ENCODE assay signal across 21 cellular contexts in genomic region chr22:48579915-48580279, GRCh38.
DNase-seq lines count a peak whose midpoint lies in the region; ATAC-seq, FAIRE-seq and TF ChIP-seq lines count a peak whose summit lies in the region.
"Had no signal": no experiment of that assay in that cellular context is flagged by ENCODE, and none has a peak within 500 bp of the region (broad histone marks: within the 10 kb centered on the region; RNA-seq: fewer than 3 reads in every experiment).

No MANE protein-coding gene starts in this region.

- no peak for FAIRE-seq in astrocyte (lab: Jason Lieb, UNC)

- peaks cover 3% of the 10 kb centered on the region for H3K27me3 Mint-ChIP-seq in astrocyte (ENCODE audit: low read depth, unreplicated experiment)
- no peaks in the 10 kb centered on the region for H3K27me3 Mint-ChIP-seq in neural crest cell (ENCODE audit: low read depth)

- H3K79me2 ChIP-seq in astrocyte (ENCODE audit: insufficient read depth, low read length): no peaks in the 10 kb centered on the region

- H3K9me3 Mint-ChIP-seq in astrocyte (ENCODE audit: unreplicated experiment) (no peaks in the 10 kb centered on the region), neural crest cell (no peaks in the 10 kb centered on the region)
- H3K9me3 Mint-ChIP-seq: H9 had no signal

- H3K36me3 Mint-ChIP-seq in astrocyte (ENCODE audit: low read depth, unreplicated experiment): no peaks in the 10 kb centered on the region
- no peaks in the 10 kb centered on the region for H3K36me3 Mint-ChIP-seq in neural crest cell (ENCODE audit: low read depth)
- H3K36me3 Mint-ChIP-seq: CD4-positive, alpha-beta memory T cell; IgD-negative memory B cell had no signal

- no peak overlapping the region for H2AFZ ChIP-seq in astrocyte (ENCODE audit: low read depth, low read length)

- H3K4me1 Mint-ChIP-seq in astrocyte (ENCODE audit: low read depth, unreplicated experiment) (peaks cover 4% of the 10 kb centered on the region), neural crest cell (peaks cover 26% of the 10 kb centered on the region)

- H3K9ac ChIP-seq in astrocyte (ENCODE audit: low read length): no peak overlapping the region

- DNase-seq in left ventricle myocardium superior (peak; percentile 5), heart right ventricle (no peak), astrocyte (ENCODE audit: low read depth) (no peak), neural crest cell (ENCODE audit: low read depth, low spot score) (no peak), kidney glomerular epithelial cell (lab: John Stamatoyannopoulos, UW) (no peak), AG20443 (ENCODE audit: low spot score) (no peak), psoas muscle (no peak), NCI-H226 (no peak)
- DNase-seq: 8988T; BE2C; CD4-positive, alpha-beta memory T cell; GF-D8; H9; Karpas-422; NCI-H1436 treated with DMSO at 0.1 percent for 48 hours; NCI-H2081; NCI-H510A treated with DMSO at 0.1 percent for 48 hours; NCI-H82; OCI-M1; SIG-M5 had no signal

- peaks cover 57% of the 10 kb centered on the region for H4K20me1 ChIP-seq in astrocyte (ENCODE audit: insufficient read depth, low read length)

- no peaks in the 10 kb centered on the region for H3K36me3 ChIP-seq in heart right ventricle
- no peaks in the 10 kb centered on the region for H3K36me3 ChIP-seq in astrocyte (ENCODE audit: insufficient read depth, low read length)
- H3K36me3 ChIP-seq in psoas muscle (ENCODE audit: insufficient read depth in 1 of 2, low read depth in 1 of 2): no peaks in the 10 kb centered on the region
- H3K36me3 ChIP-seq: BE2C had no signal

- peak overlapping the region; percentile 44 for H3K4me2 ChIP-seq in astrocyte (ENCODE audit: low read length)

- H3K4me1 ChIP-seq in heart right ventricle: no peaks in the 10 kb centered on the region
- peaks cover 6% of the 10 kb centered on the region for H3K4me1 ChIP-seq in astrocyte (ENCODE audit: insufficient read depth, low read length)
- no peaks in the 10 kb centered on the region for H3K4me1 ChIP-seq in psoas muscle
- H3K4me1 ChIP-seq: BE2C had no signal

- intact Hi-C loops in left ventricle myocardium superior (cut with micrococcal nuclease) (no loop called here), heart right ventricle (cut with DNase I) (loop anchor here in 9 of 10 donors (5.0 to 10.0 kb wide), 5 partner anchors 722 to 1055 kb away; no protein-coding TSS in a partner anchor), psoas muscle (cut with DNase I) (loop anchor here (5.0 to 10.0 kb wide), 2 partner anchors 725 to 727 kb away; no protein-coding TSS in a partner anchor)

- no peak for TF ChIP-seq CTCF in heart right ventricle (IDR thresholded peaks at IDR 0.05)
- no peak for TF ChIP-seq CTCF in astrocyte (IDR thresholded peaks at IDR 0.05; ENCODE audit: insufficient read depth, low read depth, low read length)
- no peak for TF ChIP-seq CTCF in neural crest cell (conservative IDR thresholded peaks at IDR 0.05)
- TF ChIP-seq CTCF in psoas muscle (IDR thresholded peaks at IDR 0.05): no peak

- 88 to 89% methylated on average over 20 of the region's 20 CpGs for WGBS in heart right ventricle, 2 donors
- 87 to 88% (median 88%) methylated on average over 20 of the region's 20 CpGs for WGBS in psoas muscle, 3 donors

- H3K4me3 Mint-ChIP-seq in astrocyte (ENCODE audit: unreplicated experiment) (no peak overlapping the region), neural crest cell (peak overlapping the region; percentile 85)
- H3K4me3 Mint-ChIP-seq: IgD-negative memory B cell had no signal

- H3K27ac Mint-ChIP-seq in astrocyte (ENCODE audit: unreplicated experiment) (no peak overlapping the region), neural crest cell (ENCODE audit: unreplicated experiment) (no peak overlapping the region)
- H3K27ac Mint-ChIP-seq: IgD-negative memory B cell had no signal

- no peaks in the 10 kb centered on the region for H3K9me3 ChIP-seq in heart right ventricle
- no peaks in the 10 kb centered on the region for H3K9me3 ChIP-seq in astrocyte (ENCODE audit: insufficient read depth, low read depth, low read length)
- no peaks in the 10 kb centered on the region for H3K9me3 ChIP-seq in psoas muscle

- H3K27ac ChIP-seq in heart right ventricle (no peak overlapping the region), astrocyte (ENCODE audit: low read depth, low read length) (no peak overlapping the region), psoas muscle (no peak overlapping the region)

- no peak overlapping the region for H3K4me3 ChIP-seq in heart right ventricle
- H3K4me3 ChIP-seq in astrocyte (ENCODE audit: insufficient read depth, low read depth, low read length): no peak overlapping the region
- no peak overlapping the region for H3K4me3 ChIP-seq in psoas muscle

- ATAC-seq in left ventricle myocardium superior (no peak), heart right ventricle (no peak), psoas muscle (no peak)

- peaks cover 0 to 49% (median 40%) of the 10 kb centered on the region in 7 donors for H3K27me3 ChIP-seq in heart right ventricle
- H3K27me3 ChIP-seq in astrocyte (ENCODE audit: insufficient read depth, low read length): peaks cover 8% of the 10 kb centered on the region
- peaks cover 0 to 35% (median 6%) of the 10 kb centered on the region in 3 donors for H3K27me3 ChIP-seq in psoas muscle (ENCODE audit: insufficient read depth in 3 of 3, low read length in 2 of 3)
- H3K27me3 ChIP-seq: BE2C had no signal
